In genomic region chr5:87195104-87195581, GRCh38 we compare ENCODE assay signal across 10 cellular contexts.
DNase-seq lines count a peak whose midpoint lies in the region; ATAC-seq and TF ChIP-seq lines count a peak whose summit lies in the region.
"Had no signal": no experiment of that assay in that cellular context is flagged by ENCODE, and none has a peak within 500 bp of the region (broad histone marks: within the 10 kb centered on the region; RNA-seq: fewer than 3 reads in every experiment).

No MANE protein-coding gene starts in this region.

- H4K20me1 ChIP-seq in Karpas-422 (ENCODE audit: insufficient read depth, low read depth, low read length), result no peaks in the 10 kb centered on the region

- H3K36me3 Mint-ChIP-seq in activated naive CD4-positive, alpha-beta T cell treated with anti-CD3 and anti-CD28 coated beads, Interleukin-2, amount 50 U/mL, for 24 hours, result no peaks in the 10 kb centered on the region
- no peaks in the 10 kb centered on the region for H3K36me3 Mint-ChIP-seq in progenitor cell of endocrine pancreas (ENCODE audit: insufficient read depth)

- H3K4me3 ChIP-seq in tibial artery, result no peak overlapping the region
- no peak overlapping the region for H3K4me3 ChIP-seq in Karpas-422 (ENCODE audit: low read length)
- H3K4me3 ChIP-seq: cardiac muscle cell had no signal

- no peaks in the 10 kb centered on the region for H3K9me3 ChIP-seq in tibial artery
- no peaks in the 10 kb centered on the region for H3K9me3 ChIP-seq in Karpas-422 (ENCODE audit: low read length)

- peak overlapping the region; percentile 43 for H3K4me3 Mint-ChIP-seq in activated naive CD4-positive, alpha-beta T cell treated with anti-CD3 and anti-CD28 coated beads, Interleukin-2, amount 50 U/mL, for 24 hours
- no peak overlapping the region for H3K4me3 Mint-ChIP-seq in progenitor cell of endocrine pancreas (ENCODE audit: low read depth)

- no peak for DNase-seq in activated naive CD4-positive, alpha-beta T cell treated with anti-CD3 and anti-CD28 coated beads, Interleukin-2, amount 50 U/mL, for 16 hours
- DNase-seq in dedifferentiated amniotic fluid mesenchymal stem cell (ENCODE audit: extremely low spot score) (peak; percentile 70), tibial artery (no peak), Karpas-422 (no peak), sciatic nerve (ENCODE audit: low spot score) (no peak), progenitor cell of endocrine pancreas (ENCODE audit: low spot score, unreplicated experiment) (no peak)
- DNase-seq: DND-41 had no signal

- no peaks in the 10 kb centered on the region for H3K36me3 ChIP-seq in tibial artery
- H3K36me3 ChIP-seq in Karpas-422 (ENCODE audit: insufficient read depth, low read length), result no peaks in the 10 kb centered on the region
- H3K36me3 ChIP-seq: cardiac muscle cell had no signal

- no peaks in the 10 kb centered on the region for H3K9me2 ChIP-seq in Karpas-422 (replicated peaks; ENCODE audit: insufficient read depth, low read length)

- no peaks in the 10 kb centered on the region for H3K9me3 Mint-ChIP-seq in activated naive CD4-positive, alpha-beta T cell treated with anti-CD3 and anti-CD28 coated beads, Interleukin-2, amount 50 U/mL, for 24 hours
- H3K9me3 Mint-ChIP-seq in progenitor cell of endocrine pancreas (ENCODE audit: low read depth), result no peaks in the 10 kb centered on the region

- ATAC-seq in HG03520 (IDR thresholded peaks at IDR 0.05; ENCODE audit: unreplicated experiment) (peak; percentile 56), sciatic nerve (no peak)

- H3K27ac Mint-ChIP-seq in activated naive CD4-positive, alpha-beta T cell treated with anti-CD3 and anti-CD28 coated beads, Interleukin-2, amount 50 U/mL, for 24 hours, result no peak overlapping the region
- H3K27ac Mint-ChIP-seq in progenitor cell of endocrine pancreas, result no peak overlapping the region

- no peaks in the 10 kb centered on the region for H3K79me2 ChIP-seq in Karpas-422 (ENCODE audit: low read length)

- no peak overlapping the region for H2AFZ ChIP-seq in Karpas-422 (ENCODE audit: low read length)

- H3K27me3 ChIP-seq in tibial artery (no peaks in the 10 kb centered on the region), Karpas-422 (ENCODE audit: low read length) (no peaks in the 10 kb centered on the region)
- H3K27me3 ChIP-seq: cardiac muscle cell had no signal

- H3K4me1 ChIP-seq in tibial artery (peaks cover 0 to 11% (median 0%) of the 10 kb centered on the region in 4 donors), Karpas-422 (ENCODE audit: low read length) (no peaks in the 10 kb centered on the region)

- no peak for TF ChIP-seq CTCF in tibial artery (IDR thresholded peaks at IDR 0.05)
- TF ChIP-seq CTCF in progenitor cell of endocrine pancreas (IDR thresholded peaks at IDR 0.05; ENCODE audit: unreplicated experiment), result no peak

- no peak overlapping the region for H3K9ac ChIP-seq in Karpas-422 (ENCODE audit: low read length)

- no peak overlapping the region for H3K4me2 ChIP-seq in Karpas-422 (ENCODE audit: low read depth, low read length, poor library complexity, severe bottlenecking)

- H3K4me1 Mint-ChIP-seq in activated naive CD4-positive, alpha-beta T cell treated with anti-CD3 and anti-CD28 coated beads, Interleukin-2, amount 50 U/mL, for 24 hours, result peaks cover 27% of the 10 kb centered on the region
- no peaks in the 10 kb centered on the region for H3K4me1 Mint-ChIP-seq in progenitor cell of endocrine pancreas (ENCODE audit: low read depth)

- intact Hi-C loops in tibial artery (cut with DNase I; ENCODE audit: low total_unique reads), result no loop called here
- intact Hi-C loops in sciatic nerve (cut with DNase I), result no loop called here

- H3K27ac ChIP-seq in tibial artery (peak overlapping the region; percentile 20 to 42), Karpas-422 (ENCODE audit: low read length) (no peak overlapping the region)
- H3K27ac ChIP-seq: cardiac muscle cell had no signal

- H3K27me3 Mint-ChIP-seq in activated naive CD4-positive, alpha-beta T cell treated with anti-CD3 and anti-CD28 coated beads, Interleukin-2, amount 50 U/mL, for 24 hours, result no peaks in the 10 kb centered on the region
- H3K27me3 Mint-ChIP-seq in progenitor cell of endocrine pancreas, result no peaks in the 10 kb centered on the region
